ENCODE assay signal across 8 cellular contexts in the genomic region with DNA sequence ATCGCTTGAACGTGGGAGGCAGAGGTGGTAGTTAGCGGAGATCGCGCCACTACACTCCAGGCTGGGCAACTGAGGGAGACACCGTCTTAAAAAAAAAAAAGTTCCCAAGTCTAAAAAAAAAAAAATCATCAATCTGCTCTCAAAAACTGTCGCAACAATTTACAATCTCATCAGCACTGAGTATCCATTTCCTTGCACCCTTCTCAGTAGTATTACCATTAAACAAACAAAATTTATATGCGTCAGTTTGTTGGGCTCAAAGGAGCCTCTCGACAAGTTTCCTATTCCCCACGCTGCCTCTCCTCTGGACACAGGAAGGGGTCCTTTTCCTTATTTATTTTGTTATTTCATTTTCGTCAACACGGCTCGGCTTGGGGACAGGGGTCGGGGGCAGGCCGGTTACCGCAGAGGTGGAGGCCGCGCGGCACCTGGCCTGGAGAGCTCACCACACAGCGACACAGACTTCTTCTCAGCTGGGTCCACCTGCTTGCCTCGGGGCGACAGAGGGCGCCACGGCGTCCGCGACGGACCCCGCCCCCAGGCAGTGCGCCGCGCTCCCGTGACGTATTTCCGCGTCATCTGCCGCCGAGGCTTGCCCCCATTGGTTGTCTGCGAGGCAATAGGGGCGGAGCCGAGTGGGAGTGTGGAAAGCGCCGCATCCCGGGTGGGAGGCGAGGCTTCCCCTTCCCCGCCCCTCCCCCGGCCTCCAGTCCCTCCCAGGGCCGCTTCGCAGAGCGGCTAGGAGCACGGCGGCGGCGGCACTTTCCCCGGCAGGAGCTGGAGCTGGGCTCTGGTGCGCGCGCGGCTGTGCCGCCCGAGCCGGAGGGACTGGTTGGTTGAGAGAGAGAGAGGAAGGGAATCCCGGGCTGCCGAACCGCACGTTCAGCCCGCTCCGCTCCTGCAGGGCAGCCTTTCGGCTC. TPM values are rescaled to one million over a fixed set of nuclear protein-coding genes. Genes with fewer than 3 reads are reported as not detected.
A peak's percentile ranks its signal among the peaks of the same experiment; 100 is the strongest.
DNase-seq lines count a peak whose midpoint lies in the region; ATAC-seq and TF ChIP-seq lines count a peak whose summit lies in the region.

TSS of gene MAP2K1 (plus strand) at position 709 of the 920 bp plus-strand sequence. CDS start 436 bp downstream, outside the sequence.

- peak; percentile 76 for ATAC-seq in HG03439 (IDR thresholded peaks at IDR 0.05; ENCODE audit: unreplicated experiment)
- peak; percentile 84 for ATAC-seq in activated CD4-positive, alpha-beta T cell treated with anti-CD3 and anti-CD28 coated beads for 36 hours

- no peaks in the 10 kb centered on the region for H3K9me3 Mint-ChIP-seq in activated CD4-positive, alpha-beta T cell treated with anti-CD3 and anti-CD28 coated beads for 36 hours (ENCODE audit: low read depth)

- H3K36me3 Mint-ChIP-seq in activated CD4-positive, alpha-beta T cell treated with anti-CD3 and anti-CD28 coated beads for 36 hours (ENCODE audit: low read depth) = peaks cover 44% of the 10 kb centered on the region

- no peaks in the 10 kb centered on the region for H3K36me3 ChIP-seq in BE2C

- POLR2A ChIA-PET in activated CD4-positive, alpha-beta T cell treated with anti-CD3 and anti-CD28 coated beads for 36 hours (lab: Charles Lee) = interaction anchor here (0.6 to 2.7 kb wide), 7 partner anchors 17 to 112 kb away, joined by 3 to 25 read pairs (median 5); partner anchors contain the start of genes SNAPC5 and TIPIN

- peak within 1 kb of the TSS; percentile 95 for H3K4me3 Mint-ChIP-seq in activated CD4-positive, alpha-beta T cell treated with anti-CD3 and anti-CD28 coated beads for 36 hours

- DNase-seq in BE2C = peak; percentile 99
- peak; percentile 87 for DNase-seq in NCI-H510A (lab: John Stamatoyannopoulos, UW)
- peak; percentile 99 for DNase-seq in activated CD4-positive, alpha-beta T cell treated with anti-CD3 and anti-CD28 coated beads for 36 hours
- peak; percentile 97 for DNase-seq in choroid plexus epithelial cell (ENCODE audit: low read depth)
- peak; percentile 98 for DNase-seq in kidney tubule cell (ENCODE audit: low spot score)
- peak; percentile 96 to 98 (median 96) for DNase-seq in stimulated activated CD4-positive, alpha-beta T cell treated with anti-CD3 and anti-CD28 coated beads, Interleukin-1b, Interleukin-23, amount 100 ng/mL, for 24 hours (ENCODE audit: low read depth in 4 of 4, low spot score in 1 of 4)

- no peaks in the 10 kb centered on the region for H3K27me3 Mint-ChIP-seq in activated CD4-positive, alpha-beta T cell treated with anti-CD3 and anti-CD28 coated beads for 36 hours

- H3K4me3 ChIP-seq in BE2C (ENCODE audit: low read depth, low read length) (peak within 1 kb of the TSS; percentile 86), choroid plexus epithelial cell (ENCODE audit: low read depth, low read length) (peak within 1 kb of the TSS; percentile 84)

- CTCF ChIA-PET in activated CD4-positive, alpha-beta T cell treated with anti-CD3 and anti-CD28 coated beads for 36 hours (lab: Charles Lee) = interaction anchor here (0.6 to 2.9 kb wide), 12 partner anchors 10 to 668 kb away, joined by 3 to 26 read pairs (median 3); partner anchors contain the start of genes RPL4, SNAPC5 and ZWILCH

- H3K9me3 ChIP-seq in BE2C = no peaks in the 10 kb centered on the region

- no peaks in the 10 kb centered on the region for H3K4me1 ChIP-seq in BE2C

- intact Hi-C loops in activated CD4-positive, alpha-beta T cell treated with anti-CD3 and anti-CD28 coated beads for 36 hours (cut with DNase I, micrococcal nuclease) = loop anchor here (1.0 to 10.0 kb wide), 11 partner anchors 16 to 1136 kb away; partner anchors contain the start of genes RPL4 (in 2 of the 2), SNAPC5 (in 2 of the 2), TIPIN (in 2 of the 2) and C15orf61 (in 1 of the 2)

- peak within 1 kb of the TSS; percentile 100 for H3K27ac Mint-ChIP-seq in activated CD4-positive, alpha-beta T cell treated with anti-CD3 and anti-CD28 coated beads for 36 hours

- H3K4me1 Mint-ChIP-seq in activated CD4-positive, alpha-beta T cell treated with anti-CD3 and anti-CD28 coated beads for 36 hours = peaks cover 44% of the 10 kb centered on the region

- peak; percentile 76 for TF ChIP-seq POLR2A in GM19193 (IDR thresholded peaks at IDR 0.05; ENCODE audit: extremely low read depth, insufficient read depth, insufficient read length)

- no peaks in the 10 kb centered on the region for H3K27me3 ChIP-seq in BE2C

- TF ChIP-seq CTCF in BE2C (IDR thresholded peaks at IDR 0.05; ENCODE audit: low read depth, low read length) = peak; percentile 55
- TF ChIP-seq CTCF in choroid plexus epithelial cell (conservative IDR thresholded peaks at IDR 0.05; ENCODE audit: low read depth, low read length) = peak; percentile 64

RNA-seq across cellular contexts. Expression of gene MAP2K1, which starts in this region (rescaled TPM):
- 31.8 TPM for polyA plus RNA-seq in BE2C (2012; ENCODE audit: insufficient read depth, insufficient read length, low read depth)
- total RNA-seq in activated CD4-positive, alpha-beta T cell treated with anti-CD3 and anti-CD28 coated beads for 36 hours = 100 to 1,000 TPM in 1 of 2 experiments, 10 to 100 TPM in 1; 94.9 to 115 TPM

Comparison
In these comparisons a context has a peak if more than half of its experiments do, and no peak if none do; other contexts are left out.
1. Peak in every context shown above with its lines: DNase-seq, ATAC-seq and H3K4me3 ChIP-seq.